In genomic region chr6:152301806-152302568, GRCh38 we compare ENCODE assay signal across 1 cellular context.
A peak's percentile ranks its signal among the peaks of the same experiment; 100 is the strongest.
TF ChIP-seq lines count a peak whose summit lies in the region.

No MANE protein-coding gene starts in this region.

TF ChIP-seq in GM12878, 131 proteins besides CTCF, POLR2A, EP300 and RAD21 (continued from another document):
- TF ChIP-seq, protein P1, sequence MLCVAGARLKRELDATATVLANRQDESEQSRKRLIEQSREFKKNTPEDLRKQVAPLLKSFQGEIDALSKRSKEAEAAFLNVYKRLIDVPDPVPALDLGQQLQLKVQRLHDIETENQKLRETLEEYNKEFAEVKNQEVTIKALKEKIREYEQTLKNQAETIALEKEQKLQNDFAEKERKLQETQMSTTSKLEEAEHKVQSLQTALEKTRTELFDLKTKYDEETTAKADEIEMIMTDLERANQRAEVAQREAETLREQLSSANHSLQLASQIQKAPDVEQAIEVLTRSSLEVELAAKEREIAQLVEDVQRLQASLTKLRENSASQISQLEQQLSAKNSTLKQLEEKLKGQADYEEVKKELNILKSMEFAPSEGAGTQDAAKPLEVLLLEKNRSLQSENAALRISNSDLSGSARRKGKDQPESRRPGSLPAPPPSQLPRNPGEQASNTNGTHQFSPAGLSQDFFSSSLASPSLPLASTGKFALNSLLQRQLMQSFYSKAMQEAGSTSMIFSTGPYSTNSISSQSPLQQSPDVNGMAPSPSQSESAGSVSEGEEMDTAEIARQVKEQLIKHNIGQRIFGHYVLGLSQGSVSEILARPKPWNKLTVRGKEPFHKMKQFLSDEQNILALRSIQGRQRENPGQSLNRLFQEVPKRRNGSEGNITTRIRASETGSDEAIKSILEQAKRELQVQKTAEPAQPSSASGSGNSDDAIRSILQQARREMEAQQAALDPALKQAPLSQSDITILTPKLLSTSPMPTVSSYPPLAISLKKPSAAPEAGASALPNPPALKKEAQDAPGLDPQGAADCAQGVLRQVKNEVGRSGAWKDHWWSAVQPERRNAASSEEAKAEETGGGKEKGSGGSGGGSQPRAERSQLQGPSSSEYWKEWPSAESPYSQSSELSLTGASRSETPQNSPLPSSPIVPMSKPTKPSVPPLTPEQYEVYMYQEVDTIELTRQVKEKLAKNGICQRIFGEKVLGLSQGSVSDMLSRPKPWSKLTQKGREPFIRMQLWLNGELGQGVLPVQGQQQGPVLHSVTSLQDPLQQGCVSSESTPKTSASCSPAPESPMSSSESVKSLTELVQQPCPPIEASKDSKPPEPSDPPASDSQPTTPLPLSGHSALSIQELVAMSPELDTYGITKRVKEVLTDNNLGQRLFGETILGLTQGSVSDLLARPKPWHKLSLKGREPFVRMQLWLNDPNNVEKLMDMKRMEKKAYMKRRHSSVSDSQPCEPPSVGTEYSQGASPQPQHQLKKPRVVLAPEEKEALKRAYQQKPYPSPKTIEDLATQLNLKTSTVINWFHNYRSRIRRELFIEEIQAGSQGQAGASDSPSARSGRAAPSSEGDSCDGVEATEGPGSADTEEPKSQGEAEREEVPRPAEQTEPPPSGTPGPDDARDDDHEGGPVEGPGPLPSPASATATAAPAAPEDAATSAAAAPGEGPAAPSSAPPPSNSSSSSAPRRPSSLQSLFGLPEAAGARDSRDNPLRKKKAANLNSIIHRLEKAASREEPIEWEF (IDR thresholded peaks at IDR 0.05; ENCODE audit: insufficient replicate concordance, low read depth, low read length) = no peak
- TF ChIP-seq SREBF1 (IDR thresholded peaks at IDR 0.05; ENCODE audit: low read length) (peak; percentile 66; the same call in 1 of the 2 replicates), SREBF2 (IDR thresholded peaks at IDR 0.05; ENCODE audit: low read length) (no peak), ZBED1 (IDR thresholded peaks at IDR 0.05; ENCODE audit: borderline replicate concordance) (no peak), CHD4 (IDR thresholded peaks at IDR 0.05) (no peak), BMI1 (IDR thresholded peaks at IDR 0.05; ENCODE audit: borderline replicate concordance) (0 out of 2 replicates have a peak, but pooled peaks have one; percentile 20), ZBTB11 (CRISPR knock-in tag; IDR thresholded peaks at IDR 0.05) (no peak), HCFC1 (IDR thresholded peaks at IDR 0.05; ENCODE audit: low read length) (0 out of 2 replicates have a peak, but pooled peaks have one; percentile 4), HDGF (IDR thresholded peaks at IDR 0.05) (no peak; the same call in 1 of the 2 replicates), SUZ12 (IDR thresholded peaks at IDR 0.05; ENCODE audit: unreplicated experiment) (no peak), RELA (IDR thresholded peaks at IDR 0.05; ENCODE audit: borderline replicate concordance, partially characterized antibody) (no peak), IRF5 (IDR thresholded peaks at IDR 0.05; ENCODE audit: borderline replicate concordance) (no peak), RFX5 (IDR thresholded peaks at IDR 0.05; ENCODE audit: low read depth, low read length) (peak; percentile 50; the same call in 1 of the 2 replicates), GATAD2B (conservative IDR thresholded peaks at IDR 0.05; ENCODE audit: low read depth) (peak; percentile 87; the same call in 1 of the 2 replicates), NKRF (conservative IDR thresholded peaks at IDR 0.05) (peak; percentile 57; the same call in 1 of the 2 replicates), NFIC (IDR thresholded peaks at IDR 0.05; ENCODE audit: low read depth, low read length) (peak; percentile 53; the same call in 1 of the 2 replicates), ETV6 (conservative IDR thresholded peaks at IDR 0.05 in 1 of 2, IDR thresholded peaks at IDR 0.05 in 1 of 2; ENCODE audit: borderline replicate concordance in 1 of 2, low read depth in 1 of 2) (peak in 1 of 2 experiments; percentile 54; a peak in 1 of 4 replicates)
- TF ChIP-seq, protein P2, sequence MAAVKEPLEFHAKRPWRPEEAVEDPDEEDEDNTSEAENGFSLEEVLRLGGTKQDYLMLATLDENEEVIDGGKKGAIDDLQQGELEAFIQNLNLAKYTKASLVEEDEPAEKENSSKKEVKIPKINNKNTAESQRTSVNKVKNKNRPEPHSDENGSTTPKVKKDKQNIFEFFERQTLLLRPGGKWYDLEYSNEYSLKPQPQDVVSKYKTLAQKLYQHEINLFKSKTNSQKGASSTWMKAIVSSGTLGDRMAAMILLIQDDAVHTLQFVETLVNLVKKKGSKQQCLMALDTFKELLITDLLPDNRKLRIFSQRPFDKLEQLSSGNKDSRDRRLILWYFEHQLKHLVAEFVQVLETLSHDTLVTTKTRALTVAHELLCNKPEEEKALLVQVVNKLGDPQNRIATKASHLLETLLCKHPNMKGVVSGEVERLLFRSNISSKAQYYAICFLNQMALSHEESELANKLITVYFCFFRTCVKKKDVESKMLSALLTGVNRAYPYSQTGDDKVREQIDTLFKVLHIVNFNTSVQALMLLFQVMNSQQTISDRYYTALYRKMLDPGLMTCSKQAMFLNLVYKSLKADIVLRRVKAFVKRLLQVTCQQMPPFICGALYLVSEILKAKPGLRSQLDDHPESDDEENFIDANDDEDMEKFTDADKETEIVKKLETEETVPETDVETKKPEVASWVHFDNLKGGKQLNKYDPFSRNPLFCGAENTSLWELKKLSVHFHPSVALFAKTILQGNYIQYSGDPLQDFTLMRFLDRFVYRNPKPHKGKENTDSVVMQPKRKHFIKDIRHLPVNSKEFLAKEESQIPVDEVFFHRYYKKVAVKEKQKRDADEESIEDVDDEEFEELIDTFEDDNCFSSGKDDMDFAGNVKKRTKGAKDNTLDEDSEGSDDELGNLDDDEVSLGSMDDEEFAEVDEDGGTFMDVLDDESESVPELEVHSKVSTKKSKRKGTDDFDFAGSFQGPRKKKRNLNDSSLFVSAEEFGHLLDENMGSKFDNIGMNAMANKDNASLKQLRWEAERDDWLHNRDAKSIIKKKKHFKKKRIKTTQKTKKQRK (IDR thresholded peaks at IDR 0.05; ENCODE audit: low read depth, low read length) = no peak
- TF ChIP-seq, protein P3, sequence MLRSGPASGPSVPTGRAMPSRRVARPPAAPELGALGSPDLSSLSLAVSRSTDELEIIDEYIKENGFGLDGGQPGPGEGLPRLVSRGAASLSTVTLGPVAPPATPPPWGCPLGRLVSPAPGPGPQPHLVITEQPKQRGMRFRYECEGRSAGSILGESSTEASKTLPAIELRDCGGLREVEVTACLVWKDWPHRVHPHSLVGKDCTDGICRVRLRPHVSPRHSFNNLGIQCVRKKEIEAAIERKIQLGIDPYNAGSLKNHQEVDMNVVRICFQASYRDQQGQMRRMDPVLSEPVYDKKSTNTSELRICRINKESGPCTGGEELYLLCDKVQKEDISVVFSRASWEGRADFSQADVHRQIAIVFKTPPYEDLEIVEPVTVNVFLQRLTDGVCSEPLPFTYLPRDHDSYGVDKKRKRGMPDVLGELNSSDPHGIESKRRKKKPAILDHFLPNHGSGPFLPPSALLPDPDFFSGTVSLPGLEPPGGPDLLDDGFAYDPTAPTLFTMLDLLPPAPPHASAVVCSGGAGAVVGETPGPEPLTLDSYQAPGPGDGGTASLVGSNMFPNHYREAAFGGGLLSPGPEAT (IDR thresholded peaks at IDR 0.05; ENCODE audit: low read depth) = peak; percentile 75
- TF ChIP-seq, protein P4, sequence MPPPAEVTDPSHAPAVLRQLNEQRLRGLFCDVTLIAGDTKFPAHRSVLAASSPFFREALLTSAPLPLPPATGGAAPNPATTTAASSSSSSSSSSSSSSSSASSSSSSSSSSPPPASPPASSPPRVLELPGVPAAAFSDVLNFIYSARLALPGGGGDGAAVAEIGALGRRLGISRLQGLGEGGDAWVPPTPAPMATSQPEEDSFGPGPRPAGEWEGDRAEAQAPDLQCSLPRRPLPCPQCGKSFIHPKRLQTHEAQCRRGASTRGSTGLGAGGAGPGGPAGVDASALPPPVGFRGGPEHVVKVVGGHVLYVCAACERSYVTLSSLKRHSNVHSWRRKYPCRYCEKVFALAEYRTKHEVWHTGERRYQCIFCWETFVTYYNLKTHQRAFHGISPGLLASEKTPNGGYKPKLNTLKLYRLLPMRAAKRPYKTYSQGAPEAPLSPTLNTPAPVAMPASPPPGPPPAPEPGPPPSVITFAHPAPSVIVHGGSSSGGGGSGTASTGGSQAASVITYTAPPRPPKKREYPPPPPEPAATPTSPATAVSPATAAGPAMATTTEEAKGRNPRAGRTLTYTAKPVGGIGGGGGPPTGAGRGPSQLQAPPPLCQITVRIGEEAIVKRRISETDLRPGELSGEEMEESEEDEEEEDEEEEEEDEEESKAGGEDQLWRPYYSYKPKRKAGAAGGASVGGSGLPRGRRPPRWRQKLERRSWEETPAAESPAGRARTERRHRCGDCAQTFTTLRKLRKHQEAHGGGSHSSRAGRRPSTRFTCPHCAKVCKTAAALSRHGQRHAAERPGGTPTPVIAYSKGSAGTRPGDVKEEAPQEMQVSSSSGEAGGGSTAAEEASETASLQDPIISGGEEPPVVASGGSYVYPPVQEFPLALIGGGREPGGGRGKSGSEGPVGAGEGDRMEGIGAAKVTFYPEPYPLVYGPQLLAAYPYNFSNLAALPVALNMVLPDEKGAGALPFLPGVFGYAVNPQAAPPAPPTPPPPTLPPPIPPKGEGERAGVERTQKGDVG (CRISPR knock-in tag; IDR thresholded peaks at IDR 0.05) = no peak
- TF ChIP-seq, protein P5, sequence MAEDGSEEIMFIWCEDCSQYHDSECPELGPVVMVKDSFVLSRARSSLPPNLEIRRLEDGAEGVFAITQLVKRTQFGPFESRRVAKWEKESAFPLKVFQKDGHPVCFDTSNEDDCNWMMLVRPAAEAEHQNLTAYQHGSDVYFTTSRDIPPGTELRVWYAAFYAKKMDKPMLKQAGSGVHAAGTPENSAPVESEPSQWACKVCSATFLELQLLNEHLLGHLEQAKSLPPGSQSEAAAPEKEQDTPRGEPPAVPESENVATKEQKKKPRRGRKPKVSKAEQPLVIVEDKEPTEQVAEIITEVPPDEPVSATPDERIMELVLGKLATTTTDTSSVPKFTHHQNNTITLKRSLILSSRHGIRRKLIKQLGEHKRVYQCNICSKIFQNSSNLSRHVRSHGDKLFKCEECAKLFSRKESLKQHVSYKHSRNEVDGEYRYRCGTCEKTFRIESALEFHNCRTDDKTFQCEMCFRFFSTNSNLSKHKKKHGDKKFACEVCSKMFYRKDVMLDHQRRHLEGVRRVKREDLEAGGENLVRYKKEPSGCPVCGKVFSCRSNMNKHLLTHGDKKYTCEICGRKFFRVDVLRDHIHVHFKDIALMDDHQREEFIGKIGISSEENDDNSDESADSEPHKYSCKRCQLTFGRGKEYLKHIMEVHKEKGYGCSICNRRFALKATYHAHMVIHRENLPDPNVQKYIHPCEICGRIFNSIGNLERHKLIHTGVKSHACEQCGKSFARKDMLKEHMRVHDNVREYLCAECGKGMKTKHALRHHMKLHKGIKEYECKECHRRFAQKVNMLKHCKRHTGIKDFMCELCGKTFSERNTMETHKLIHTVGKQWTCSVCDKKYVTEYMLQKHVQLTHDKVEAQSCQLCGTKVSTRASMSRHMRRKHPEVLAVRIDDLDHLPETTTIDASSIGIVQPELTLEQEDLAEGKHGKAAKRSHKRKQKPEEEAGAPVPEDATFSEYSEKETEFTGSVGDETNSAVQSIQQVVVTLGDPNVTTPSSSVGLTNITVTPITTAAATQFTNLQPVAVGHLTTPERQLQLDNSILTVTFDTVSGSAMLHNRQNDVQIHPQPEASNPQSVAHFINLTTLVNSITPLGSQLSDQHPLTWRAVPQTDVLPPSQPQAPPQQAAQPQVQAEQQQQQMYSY (CRISPR knock-in tag; IDR thresholded peaks at IDR 0.05) = no peak
